Comparison of ENCODE assay signal across 10 cellular contexts in the genomic region with DNA sequence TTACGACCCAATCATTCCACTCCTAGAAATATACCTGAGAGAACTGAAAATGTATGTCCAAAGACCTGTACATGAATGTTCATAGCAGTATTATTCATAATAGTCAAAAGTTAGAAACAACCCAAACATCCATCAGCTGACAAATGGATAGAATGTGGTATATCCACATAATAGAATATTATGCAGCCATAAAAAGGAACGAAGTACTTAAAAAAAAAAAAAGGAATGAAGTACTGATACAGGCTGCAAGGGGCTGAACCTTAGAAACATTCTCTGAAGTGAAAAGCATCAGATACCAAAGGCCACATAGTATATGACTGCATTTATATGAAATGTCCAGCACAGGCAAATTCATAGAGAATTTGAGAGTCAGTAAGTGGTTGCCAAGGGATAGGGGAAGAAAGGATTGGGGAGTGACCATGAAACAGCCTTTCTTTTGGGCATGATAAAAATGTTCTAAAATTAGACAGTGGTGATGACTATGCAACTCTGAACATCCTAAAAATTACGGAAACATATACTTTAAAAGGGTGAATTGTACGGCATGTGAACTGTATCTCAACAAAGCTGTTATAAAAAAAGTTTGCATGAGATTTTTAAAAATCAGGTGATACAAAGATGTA. TPM values are rescaled to one million over a fixed set of nuclear protein-coding genes. Genes with fewer than 3 reads are reported as not detected.
DNase-seq lines count a peak whose midpoint lies in the region; ATAC-seq and TF ChIP-seq lines count a peak whose summit lies in the region.
"Had no signal": no experiment of that assay in that cellular context is flagged by ENCODE, and none has a peak within 500 bp of the region (broad histone marks: within the 10 kb centered on the region; RNA-seq: fewer than 3 reads in every experiment).

No MANE protein-coding gene starts in this region.

- H3K79me2 ChIP-seq in mesendoderm (ENCODE audit: control insufficient read depth, insufficient read depth, low read length): peaks cover 59% of the 10 kb centered on the region

- H4K8ac ChIP-seq in mesendoderm (ENCODE audit: low read depth, low read length): no peak overlapping the region

- H3K4me1 ChIP-seq in BLaER1 (peaks cover 79% of the 10 kb centered on the region), HUES64 (ENCODE audit: insufficient read depth, low read length) (peaks cover 6% of the 10 kb centered on the region), mesendoderm (ENCODE audit: control insufficient read depth, low read depth, low read length) (peaks cover 6% of the 10 kb centered on the region), ovary (ENCODE audit: insufficient read depth) (peaks cover 2% of the 10 kb centered on the region)

- H3K36me3 ChIP-seq in BLaER1 (peaks cover 16% of the 10 kb centered on the region), HUES64 (ENCODE audit: insufficient read depth, low read length) (peaks cover 18% of the 10 kb centered on the region), mesendoderm (ENCODE audit: control insufficient read depth, insufficient read depth, low read length) (peaks cover 2% of the 10 kb centered on the region), ovary (no peaks in the 10 kb centered on the region)

- no peaks in the 10 kb centered on the region for H3K27me3 ChIP-seq in BLaER1
- no peaks in the 10 kb centered on the region for H3K27me3 ChIP-seq in HUES64 (ENCODE audit: insufficient read depth, low read length)
- H3K27me3 ChIP-seq in mesendoderm (ENCODE audit: insufficient read depth, low read length, poor library complexity): no peaks in the 10 kb centered on the region
- H3K27me3 ChIP-seq in ovary: no peaks in the 10 kb centered on the region

- H3K18ac ChIP-seq in mesendoderm (ENCODE audit: low read length): no peak overlapping the region

- H3K4me1 Mint-ChIP-seq in activated T-helper 17 cell treated with anti-CD3 and anti-CD28 coated beads, Interleukin-2, amount 50 U/mL, for 72 hours: peaks cover 41% of the 10 kb centered on the region

- no peaks in the 10 kb centered on the region for H3K27me3 Mint-ChIP-seq in activated T-helper 17 cell treated with anti-CD3 and anti-CD28 coated beads, Interleukin-2, amount 50 U/mL, for 72 hours

- no peak overlapping the region for H3K23ac ChIP-seq in mesendoderm (ENCODE audit: low read length)

- intact Hi-C loops in ovary (cut with DNase I): loop anchor here in 1 of 4 donors (10.0 kb wide), 1 partner anchor 103 kb away; a partner anchor contains a TSS

- H3K79me1 ChIP-seq in mesendoderm (ENCODE audit: low read length): peaks cover 7% of the 10 kb centered on the region

- H2BK15ac ChIP-seq in mesendoderm (replicated peaks; ENCODE audit: low read depth): no peak overlapping the region

- H3K27ac ChIP-seq in BLaER1 (no peak overlapping the region), HUES64 (ENCODE audit: low read depth, low read length) (no peak overlapping the region), mesendoderm (ENCODE audit: low read depth, low read length) (no peak overlapping the region), ovary (no peak overlapping the region)

- no peak for ATAC-seq in activated T-helper 17 cell treated with anti-CD3 and anti-CD28 coated beads, Interleukin-2, amount 50 U/mL, for 72 hours (replicated peaks)
- ATAC-seq in GM18858 (IDR thresholded peaks at IDR 0.05; ENCODE audit: unreplicated experiment): no peak

- no peak for TF ChIP-seq EP300 in ovary (IDR thresholded peaks at IDR 0.05)

- no peak overlapping the region for H2BK120ac ChIP-seq in mesendoderm (ENCODE audit: low read depth, low read length)

- no peak for TF ChIP-seq CTCF in ovary (IDR thresholded peaks at IDR 0.05)

- H3K9me3 Mint-ChIP-seq in activated T-helper 17 cell treated with anti-CD3 and anti-CD28 coated beads, Interleukin-2, amount 50 U/mL, for 72 hours: no peaks in the 10 kb centered on the region

- H2BK5ac ChIP-seq in mesendoderm (ENCODE audit: low read length): no peak overlapping the region

- H3K9me3 ChIP-seq in BLaER1 (peaks cover 5% of the 10 kb centered on the region; the same call in 1 of the 2 replicates), HUES64 (ENCODE audit: insufficient read depth, low read depth, low read length) (no peaks in the 10 kb centered on the region; the same call in 1 of the 2 replicates), ovary (no peaks in the 10 kb centered on the region)

- H4K20me1 ChIP-seq in BLaER1: peaks cover 67% of the 10 kb centered on the region

- peak overlapping the region; percentile 83 for H3K4me3 Mint-ChIP-seq in activated T-helper 17 cell treated with anti-CD3 and anti-CD28 coated beads, Interleukin-2, amount 50 U/mL, for 72 hours

- H3K4me2 ChIP-seq in BLaER1 (peak overlapping the region; percentile 93), mesendoderm (ENCODE audit: low read length) (peak overlapping the region; percentile 4)

- no peak overlapping the region for H3K56ac ChIP-seq in mesendoderm (ENCODE audit: low read length)

- no peak overlapping the region for H2AK5ac ChIP-seq in mesendoderm (ENCODE audit: low read length)

- no peak for TF ChIP-seq POLR2A in ovary (IDR thresholded peaks at IDR 0.05)

- 92% methylated on average over 3 of the region's 4 CpGs for WGBS in HUES64
- WGBS in mesendoderm (ENCODE audit: extremely low coverage, insufficient coverage, low lambda C conversion rate): no CpG with 5 or more reads among the region's 4 CpGs
- WGBS in ovary, 3 donors: 78 to 96% (median 91%) methylated on average over 4 of the region's 4 CpGs

- H3K27ac Mint-ChIP-seq in activated T-helper 17 cell treated with anti-CD3 and anti-CD28 coated beads, Interleukin-2, amount 50 U/mL, for 72 hours: no peak overlapping the region

- H3K4ac ChIP-seq in mesendoderm (ENCODE audit: low read depth, low read length): no peak overlapping the region

- H3K4me3 ChIP-seq in BLaER1 (peak overlapping the region; percentile 99), HUES64 (ENCODE audit: low read length) (peak overlapping the region; percentile 78), mesendoderm (ENCODE audit: low read length) (no peak overlapping the region), ovary (no peak overlapping the region)

- H3K9ac ChIP-seq in BLaER1 (no peak overlapping the region), HUES64 (ENCODE audit: low read depth, low read length) (no peak overlapping the region), mesendoderm (ENCODE audit: low read length) (no peak overlapping the region)

- H4K5ac ChIP-seq in mesendoderm (ENCODE audit: low read length): no peak overlapping the region

- DNase-seq in mesendoderm (no peak), DMS114 treated with DMSO at 0.1 percent for 48 hours (lab: John Stamatoyannopoulos, UW; ENCODE audit: unreplicated experiment) (no peak), ovary (no peak)
- DNase-seq in stimulated activated CD4-positive, alpha-beta T cell treated with anti-CD3 and anti-CD28 coated beads, Interleukin-4, amount 100 ng/mL, for 4 hours: no peak
- DNase-seq: central memory CD4-positive, alpha-beta T cell had no signal

- peaks cover 13% of the 10 kb centered on the region for H3K36me3 Mint-ChIP-seq in activated T-helper 17 cell treated with anti-CD3 and anti-CD28 coated beads, Interleukin-2, amount 50 U/mL, for 72 hours (ENCODE audit: low read depth)

RNA-seq across cellular contexts. Expression of a gene that starts 1.8 kb away (rescaled TPM):
- 34.5 TPM for polyA plus RNA-seq in HUES64 (2013, experiment 1 of 2)
- 35.2 TPM for polyA plus RNA-seq in HUES64 (2013, experiment 2 of 2)
- total RNA-seq in activated T-helper 17 cell treated with anti-CD3 and anti-CD28 coated beads, Interleukin-2, amount 50 U/mL, for 72 hours: 10 to 100 TPM; 23.2 to 27.5 TPM
- 60.8 TPM for polyA plus RNA-seq in mesendoderm (2013, experiment 1 of 2)
- 59.3 TPM for polyA plus RNA-seq in mesendoderm (2013, experiment 2 of 2)
- total RNA-seq in ovary: 10 to 100 TPM; 10.5 to 28.5 (median 15.5) TPM
- 10 to 100 TPM; 14.7 to 15.0 TPM for polyA plus RNA-seq in ovary

RNA-seq across cellular contexts. Expression of a gene that starts 29.7 kb away (rescaled TPM):
- polyA plus RNA-seq in HUES64 (2013, experiment 1 of 2): 4.6 TPM
- 3.0 TPM for polyA plus RNA-seq in HUES64 (2013, experiment 2 of 2)
- total RNA-seq in activated T-helper 17 cell treated with anti-CD3 and anti-CD28 coated beads, Interleukin-2, amount 50 U/mL, for 72 hours: not detected
- 7.3 TPM for polyA plus RNA-seq in mesendoderm (2013, experiment 1 of 2)
- polyA plus RNA-seq in mesendoderm (2013, experiment 2 of 2): 7.5 TPM
- total RNA-seq in ovary: 1 to 10 TPM in 1 of 7 donors, under 1 TPM in 4, not detected in 2; 0.26 to 1.4 (median 0.34) TPM
- under 1 TPM; 0.48 to 0.80 TPM for polyA plus RNA-seq in ovary
- total RNA-seq: Daoy had no signal

RNA-seq across cellular contexts. Expression of a gene that starts 33.7 kb away (rescaled TPM):
- 1.3 TPM for polyA plus RNA-seq in HUES64 (2013, experiment 1 of 2)
- 0.95 TPM for polyA plus RNA-seq in HUES64 (2013, experiment 2 of 2)
- total RNA-seq in activated T-helper 17 cell treated with anti-CD3 and anti-CD28 coated beads, Interleukin-2, amount 50 U/mL, for 72 hours: 1 to 10 TPM in 1 of 2 donors, not detected in 1; 1.2 TPM
- 0.72 TPM for polyA plus RNA-seq in mesendoderm (2013, experiment 1 of 2)
- 0.60 TPM for polyA plus RNA-seq in mesendoderm (2013, experiment 2 of 2)
- under 1 TPM in 1 of 7 donors, not detected in 6; 0.59 TPM for total RNA-seq in ovary
- not detected for polyA plus RNA-seq in ovary
- total RNA-seq: Daoy had no signal

Comparison
In these comparisons a context has a peak if more than half of its experiments do, and no peak if none do; other contexts are left out.
1. H3K4me3 ChIP-seq: peak in BLaER1 (single experiment) and HUES64 (single experiment); none in mesendoderm (single experiment) and ovary (single experiment).